ENCODE assay signal across 10 cellular contexts in genomic region chr4:77104405-77105292, GRCh38. TPM values are rescaled to one million over a fixed set of nuclear protein-coding genes. Genes with fewer than 3 reads are reported as not detected.
DNase-seq lines count a peak whose midpoint lies in the region; ATAC-seq, FAIRE-seq and TF ChIP-seq lines count a peak whose summit lies in the region.
"Had no signal": no experiment of that assay in that cellular context is flagged by ENCODE, and none has a peak within 500 bp of the region (broad histone marks: within the 10 kb centered on the region; RNA-seq: fewer than 3 reads in every experiment).

No MANE protein-coding gene starts in this region.

- no peak for TF ChIP-seq EP300 in GM12878 (IDR thresholded peaks at IDR 0.05; ENCODE audit: borderline replicate concordance in 1 of 2, control insufficient read depth in 1 of 2, low read depth in 2 of 2, low read length in 2 of 2)

- no TSS peak for BruUV-seq in GM12878 (replicated peaks; lab: Mats Ljungman, UMichigan)

- no peak for TF ChIP-seq CTCF in GM12878 (IDR thresholded peaks at IDR 0.05 in 2 of 3, conservative IDR thresholded peaks at IDR 0.05 in 1 of 3; ENCODE audit: control insufficient read depth in 2 of 3, extremely low read depth in 1 of 3, insufficient read depth in 1 of 3, low read depth in 3 of 3, low read length in 3 of 3)
- TF ChIP-seq CTCF in upper lobe of right lung (IDR thresholded peaks at IDR 0.05): no peak

- peaks cover 0 to 3% of the 10 kb centered on the region in 2 donors for H3K4me1 Mint-ChIP-seq in natural killer cell treated with Interleukin-12 subunit alpha and Interleukin-12 subunit beta and Interleukin-15 and Interleukin-18, amount 100 ng/mL, for 72 hours (ENCODE audit: low read depth in 2 of 2)

- no peak overlapping the region for H3K4me3 Mint-ChIP-seq in natural killer cell treated with Interleukin-12 subunit alpha and Interleukin-12 subunit beta and Interleukin-15 and Interleukin-18, amount 100 ng/mL, for 72 hours
- H3K4me3 Mint-ChIP-seq: dendritic cell treated with granulocyte-macrophage colony-stimulating factor and Interleukin-4, amounts not matched to agents 40 ng/mL and 50 ng/mL, for 4 days had no signal

- 60% methylated on average over 6 of the region's 6 CpGs for WGBS in GM12878 (ENCODE audit: insufficient coverage, insufficient replicate concordance, low lambda C conversion rate, missing lambda C conversion rate)

- no peak for TF ChIP-seq POLR2A in GM12878 (IDR thresholded peaks at IDR 0.05; ENCODE audit: low read depth, low read length)

- H4K20me1 ChIP-seq in GM12878 (ENCODE audit: control insufficient read depth, insufficient read depth): no peaks in the 10 kb centered on the region

- no peaks in the 10 kb centered on the region for H3K27me3 ChIP-seq in GM12878 (replicated peaks in 1 of 2; ENCODE audit: control insufficient read depth in 2 of 2, insufficient read depth in 2 of 2, low read length in 1 of 2)
- no peaks in the 10 kb centered on the region for H3K27me3 ChIP-seq in upper lobe of right lung

- peaks cover 15 to 21% of the 10 kb centered on the region in 2 donors for H3K27me3 Mint-ChIP-seq in natural killer cell treated with Interleukin-12 subunit alpha and Interleukin-12 subunit beta and Interleukin-15 and Interleukin-18, amount 100 ng/mL, for 72 hours

- ATAC-seq in GM12878: peak; percentile 56
- peak; percentile 66 for ATAC-seq in upper lobe of right lung
- no peak for ATAC-seq in GM19455 (IDR thresholded peaks at IDR 0.05; ENCODE audit: unreplicated experiment)
- no peak for ATAC-seq in natural killer cell treated with Interleukin-12 subunit alpha and Interleukin-12 subunit beta and Interleukin-15 and Interleukin-18, amount 100 ng/mL, for 72 hours

- in situ Hi-C loops in GM12878 (cut with MboI): no loop called here

- H3K4me2 ChIP-seq in GM12878 (ENCODE audit: control insufficient read depth, insufficient read depth): no peak overlapping the region

- H3K4me3 ChIP-seq in GM12878: no peak overlapping the region
- no peak overlapping the region for H3K4me3 ChIP-seq in upper lobe of right lung

- H3K4me1 ChIP-seq in GM12878 (ENCODE audit: control insufficient read depth, insufficient read depth, low read length) (0 out of 2 replicates have a peak, but pooled peaks cover 3% of the 10 kb centered on the region), upper lobe of right lung (peaks cover 6% of the 10 kb centered on the region)

- CTCF ChIA-PET in GM12878 (lab: Yijun Ruan, JAX): interaction anchor here (0.7 to 4.5 kb wide), 11 partner anchors 10 to 99 kb away, joined by 3 to 54 read pairs (median 5); no protein-coding TSS in a partner anchor

- H3K9me3 ChIP-seq in GM12878 (replicated peaks; ENCODE audit: control insufficient read depth, insufficient read depth, low read length) (no peaks in the 10 kb centered on the region), upper lobe of right lung (no peaks in the 10 kb centered on the region)

- H3K9ac ChIP-seq in GM12878 (ENCODE audit: control insufficient read depth, insufficient read depth, low read length): no peak overlapping the region

- intact Hi-C loops in GM12878 (cut with micrococcal nuclease; ENCODE audit: unreplicated experiment) (no loop called here), upper lobe of right lung (cut with DNase I) (no loop called here)

- H3K27ac ChIP-seq in GM12878 (ENCODE audit: control insufficient read depth, insufficient read depth) (no peak overlapping the region), upper lobe of right lung (peak overlapping the region; percentile 12)

- POLR2A ChIA-PET in GM12878 (lab: Charles Lee): interaction anchor here (0.9 to 1.8 kb wide), 8 partner anchors 11 to 89 kb away, joined by 3 to 9 read pairs (median 4); partner anchors contain the start of gene CCNI

- DNase-seq in NCI-H1436 (lab: John Stamatoyannopoulos, UW) (peak; percentile 54), NCI-H1436 treated with DMSO at 0.1 percent for 48 hours (lab: John Stamatoyannopoulos, UW) (no peak), GM12878 (ENCODE audit: low read depth, low spot score) (no peak), left kidney (ENCODE audit: low read depth, low spot score) (peak; percentile 39), upper lobe of right lung (peak; percentile 75)
- no peak for DNase-seq in activated CD4-positive, alpha-beta T cell treated with anti-CD3 and anti-CD28 coated beads, Interleukin-2, amount 50 U/mL, for 4 hours
- no peak for DNase-seq in natural killer cell treated with Interleukin-12 subunit alpha and Interleukin-12 subunit beta and Interleukin-15 and Interleukin-18, amount 100 ng/mL, for 72 hours (ENCODE audit: low spot score)
- DNase-seq: SIG-M5 had no signal

- H2AFZ ChIP-seq in GM12878 (ENCODE audit: control insufficient read depth, low read depth, low read length): no peak overlapping the region

- H3K36me3 Mint-ChIP-seq in natural killer cell treated with Interleukin-12 subunit alpha and Interleukin-12 subunit beta and Interleukin-15 and Interleukin-18, amount 100 ng/mL, for 72 hours: no peaks in the 10 kb centered on the region

- no peaks in the 10 kb centered on the region for H3K9me3 Mint-ChIP-seq in natural killer cell treated with Interleukin-12 subunit alpha and Interleukin-12 subunit beta and Interleukin-15 and Interleukin-18, amount 100 ng/mL, for 72 hours
- H3K9me3 Mint-ChIP-seq: dendritic cell treated with granulocyte-macrophage colony-stimulating factor and Interleukin-4, amounts not matched to agents 40 ng/mL and 50 ng/mL, for 4 days had no signal

- H3K79me2 ChIP-seq in GM12878 (ENCODE audit: control insufficient read depth, insufficient read depth, low read length): no peaks in the 10 kb centered on the region

- H3K36me3 ChIP-seq in GM12878 (ENCODE audit: control insufficient read depth in 2 of 2, insufficient read depth in 2 of 2, low read length in 1 of 2): no peaks in the 10 kb centered on the region
- H3K36me3 ChIP-seq in upper lobe of right lung: no peaks in the 10 kb centered on the region

- RAD21 ChIA-PET in GM12878 (lab: Charles Lee; ENCODE audit: unreplicated experiment): interaction anchor here (0.8 to 3.0 kb wide), 9 partner anchors 9 to 98 kb away, joined by 3 to 20 read pairs (median 6); no protein-coding TSS in a partner anchor

- SMC1A ChIA-PET in GM12878 (lab: Charles Lee; ENCODE audit: uncharacterized antibody, unreplicated experiment): interaction anchor here (0.7 to 2.6 kb wide), 17 partner anchors 9 to 103 kb away, joined by 3 to 25 read pairs (median 3); partner anchors contain the start of gene CCNG2

- H3K27ac Mint-ChIP-seq in natural killer cell treated with Interleukin-12 subunit alpha and Interleukin-12 subunit beta and Interleukin-15 and Interleukin-18, amount 100 ng/mL, for 72 hours: peak overlapping the region in 1 of 2 donors; percentile 29
- H3K27ac Mint-ChIP-seq: dendritic cell treated with granulocyte-macrophage colony-stimulating factor and Interleukin-4, amounts not matched to agents 40 ng/mL and 50 ng/mL, for 4 days had no signal

- FAIRE-seq in GM12878 (lab: Jason Lieb, UNC): no peak

- no peak for TF ChIP-seq RAD21 in GM12878 (IDR thresholded peaks at IDR 0.05; ENCODE audit: insufficient read depth, low read depth, low read length)

RNA-seq across cellular contexts. Expression of gene CCNI, which starts 28.9 kb away (rescaled TPM):
- total RNA-seq in GM12878 (2013; cell fraction: nucleolus; rRNA removed): 64.3 and 69.7 TPM in 2 replicates
- total RNA-seq in GM12878 (2014; rRNA removed) (68.9 and 72.4 TPM in 2 replicates), GM12878 (2014; rRNA removed; fragmentation: Illumina TruSeq; extraction: Trizol) (97.4 and 102 TPM in 2 replicates), GM12878 (2021) (165 and 169 TPM in 2 replicates), upper lobe of right lung (319 TPM)
- polyA plus RNA-seq in GM12878 (2011; ENCODE audit: low read depth): 154 TPM
- polyA plus RNA-seq in GM12878 (2011; rRNA removed) (178 and 201 TPM in 2 replicates), GM12878 (2014; fragmentation: Illumina TruSeq; extraction: Trizol) (149 and 194 TPM in 2 replicates), GM12878 (2014; fragmentation: Nextera tagmentation; extraction: Ambion mirVana) (10 to 100 TPM; 72.4 to 82.4 TPM), GM12878 (2014; rRNA removed) (68.1 and 70.6 TPM in 2 replicates), GM12878 (2016; fragmentation: Nextera tagmentation; extraction: Ambion mirVana) (100 to 1,000 TPM; 109 to 117 TPM)
- polyA plus RNA-seq in GM12878 (2011; cell fraction: cytosol; rRNA removed): 117 and 138 TPM in 2 replicates
- 41.8 and 52.1 TPM in 2 replicates for polyA plus RNA-seq in GM12878 (2011; cell fraction: nucleus; rRNA removed)
- 224 and 271 TPM in 2 replicates for polyA plus RNA-seq in GM12878 (2012)
- polyA minus RNA-seq in GM12878 (2011; rRNA and poly(A)+ RNA removed): 361 and 437 TPM in 2 replicates
- 129 and 136 TPM in 2 replicates for polyA minus RNA-seq in GM12878 (2011; cell fraction: cytosol; rRNA and poly(A)+ RNA removed)
- 42.4 and 69.8 TPM in 2 replicates for polyA minus RNA-seq in GM12878 (2011; cell fraction: nucleus; rRNA and poly(A)+ RNA removed)
- 100 to 1,000 TPM; 152 to 164 TPM for total RNA-seq in natural killer cell treated with Interleukin-12 subunit alpha and Interleukin-12 subunit beta and Interleukin-15 and Interleukin-18, amount 100 ng/mL, for 72 hours

RNA-seq across cellular contexts. Expression of gene CCNG2, which starts 52.4 kb away (rescaled TPM):
- total RNA-seq in GM12878 (2013; cell fraction: nucleolus; rRNA removed): 58.4 and 60.4 TPM in 2 replicates
- 4.3 and 6.1 TPM in 2 replicates for total RNA-seq in GM12878 (2014; rRNA removed)
- total RNA-seq in GM12878 (2014; rRNA removed; fragmentation: Illumina TruSeq; extraction: Trizol): 5.9 and 7.7 TPM in 2 replicates
- 13.7 and 15.2 TPM in 2 replicates for total RNA-seq in GM12878 (2021)
- 23.9 TPM for polyA plus RNA-seq in GM12878 (2011; ENCODE audit: low read depth)
- polyA plus RNA-seq in GM12878 (2011; rRNA removed): 70.6 and 111 TPM in 2 replicates
- 11.5 and 17.2 TPM in 2 replicates for polyA plus RNA-seq in GM12878 (2011; cell fraction: cytosol; rRNA removed)
- 29.8 and 40.3 TPM in 2 replicates for polyA plus RNA-seq in GM12878 (2011; cell fraction: nucleus; rRNA removed)
- 11.3 and 38.9 TPM in 2 replicates for polyA plus RNA-seq in GM12878 (2012)
- polyA plus RNA-seq in GM12878 (2014; fragmentation: Illumina TruSeq; extraction: Trizol): 11.8 and 17.4 TPM in 2 replicates
- 1 to 10 TPM; 1.9 to 3.5 TPM for polyA plus RNA-seq in GM12878 (2014; fragmentation: Nextera tagmentation; extraction: Ambion mirVana)
- 6.7 and 9.8 TPM in 2 replicates for polyA plus RNA-seq in GM12878 (2014; rRNA removed)
- 1 to 10 TPM; 5.6 to 5.9 TPM for polyA plus RNA-seq in GM12878 (2016; fragmentation: Nextera tagmentation; extraction: Ambion mirVana)
- 21.5 and 22.2 TPM in 2 replicates for polyA minus RNA-seq in GM12878 (2011; rRNA and poly(A)+ RNA removed)
- polyA minus RNA-seq in GM12878 (2011; cell fraction: cytosol; rRNA and poly(A)+ RNA removed): 13.4 and 13.5 TPM in 2 replicates
- 22.3 and 25.1 TPM in 2 replicates for polyA minus RNA-seq in GM12878 (2011; cell fraction: nucleus; rRNA and poly(A)+ RNA removed)
- 41.3 TPM for total RNA-seq in upper lobe of right lung
- 10 to 100 TPM; 10.3 to 29.0 TPM for total RNA-seq in natural killer cell treated with Interleukin-12 subunit alpha and Interleukin-12 subunit beta and Interleukin-15 and Interleukin-18, amount 100 ng/mL, for 72 hours

Comparison
In these comparisons a context has a peak if more than half of its experiments do, and no peak if none do; other contexts are left out.
1. DNase-seq: peak in NCI-H1436 (single experiment), left kidney (single experiment) and upper lobe of right lung (single experiment); none in NCI-H1436 treated with DMSO at 0.1 percent for 48 hours (single experiment), GM12878 (single experiment), activated CD4-positive, alpha-beta T cell treated with anti-CD3 and anti-CD28 coated beads, Interleukin-2, amount 50 U/mL, for 4 hours (0 of 2) and natural killer cell treated with Interleukin-12 subunit alpha and Interleukin-12 subunit beta and Interleukin-15 and Interleukin-18, amount 100 ng/mL, for 72 hours (single experiment).
2. ATAC-seq: peak in GM12878 (single experiment) and upper lobe of right lung (single experiment); none in GM19455 (single experiment) and natural killer cell treated with Interleukin-12 subunit alpha and Interleukin-12 subunit beta and Interleukin-15 and Interleukin-18, amount 100 ng/mL, for 72 hours (0 of 2).